ENCODE assay signal across 11 cellular contexts in genomic region chr21:33069645-33069993, GRCh38. TPM values are rescaled to one million over a fixed set of nuclear protein-coding genes. Genes with fewer than 3 reads are reported as not detected.
DNase-seq lines count a peak whose midpoint lies in the region; ATAC-seq, FAIRE-seq and TF ChIP-seq lines count a peak whose summit lies in the region.
"Had no signal": no experiment of that assay in that cellular context is flagged by ENCODE, and none has a peak within 500 bp of the region (broad histone marks: within the 10 kb centered on the region; RNA-seq: fewer than 3 reads in every experiment).

No MANE protein-coding gene starts in this region.

- no peak overlapping the region; the same call in 1 of the 2 replicates for H2AFZ ChIP-seq in GM23338
- H2AFZ ChIP-seq in H1 (ENCODE audit: low read length) = no peak overlapping the region
- H2AFZ ChIP-seq in trophoblast cell (ENCODE audit: insufficient read depth, low read length, poor library complexity) = no peak overlapping the region

- H3K79me2 ChIP-seq in GM23338 (replicated peaks; ENCODE audit: insufficient read depth) (no peaks in the 10 kb centered on the region), H1 (ENCODE audit: control insufficient read depth in 1 of 2, insufficient read depth in 2 of 2, low read length in 2 of 2) (no peaks in the 10 kb centered on the region), trophoblast cell (ENCODE audit: control insufficient read depth, insufficient read depth, low read length, poor library complexity) (no peaks in the 10 kb centered on the region)

- H4K8ac ChIP-seq in H1 (ENCODE audit: extremely low read depth, insufficient read depth, low read length) = no peak overlapping the region
- H4K8ac ChIP-seq in trophoblast cell (ENCODE audit: low read depth, low read length) = no peak overlapping the region

- H3K27me3 ChIP-seq in GM23338 (ENCODE audit: insufficient read depth) (peaks cover 99% of the 10 kb centered on the region), RWPE2 (ENCODE audit: insufficient read depth, poor library complexity, severe bottlenecking) (peaks cover 92% of the 10 kb centered on the region), H1 (replicated peaks in 1 of 4; ENCODE audit: control insufficient read depth in 3 of 4, extremely low read depth in 1 of 4, insufficient read depth in 3 of 4, low read length in 3 of 4) (peaks cover 55 to 94% (median 91%) of the 10 kb centered on the region in 4 experiments), trophoblast cell (ENCODE audit: insufficient read depth, low read length) (peaks cover 59% of the 10 kb centered on the region)

- WGBS in H1 (ENCODE audit: extremely low coverage in 1 of 2, insufficient coverage in 1 of 2, insufficient read length in 1 of 2, insufficient replicate concordance in 2 of 2, low coverage in 1 of 2, low lambda C conversion rate in 2 of 2, missing lambda C conversion rate in 1 of 2), 2 experiments = 4% methylated on average over 11 of the region's 11 CpGs; no CpG with 5 or more reads in 1 of the 2 experiments
- no CpG with 5 or more reads among the region's 11 CpGs for WGBS in trophoblast cell (ENCODE audit: extremely low coverage, insufficient coverage, insufficient read length)

- peaks cover 33% of the 10 kb centered on the region for H3K4me1 ChIP-seq in GM23338 (ENCODE audit: insufficient read depth)
- no peaks in the 10 kb centered on the region for H3K4me1 ChIP-seq in RWPE2 (ENCODE audit: insufficient read depth, poor library complexity, severe bottlenecking)
- peaks cover 7 to 27% (median 13%) of the 10 kb centered on the region in 4 experiments for H3K4me1 ChIP-seq in H1 (replicated peaks in 1 of 4; ENCODE audit: control insufficient read depth in 3 of 4, insufficient read depth in 4 of 4, low read length in 3 of 4)
- H3K4me1 ChIP-seq in trophoblast cell (ENCODE audit: control insufficient read depth in 1 of 2, insufficient read depth in 2 of 2, low read length in 2 of 2) = peaks cover 11 to 16% of the 10 kb centered on the region in 2 experiments

- H4K91ac ChIP-seq in H1 (replicated peaks; ENCODE audit: insufficient read length, low read length) = no peak overlapping the region
- H4K91ac ChIP-seq in trophoblast cell (ENCODE audit: low read depth, low read length) = no peak overlapping the region

- H4K20me1 ChIP-seq in GM23338 (replicated peaks; ENCODE audit: insufficient read depth) = no peaks in the 10 kb centered on the region; the same call in 1 of the 2 replicates
- H4K20me1 ChIP-seq in H1 (replicated peaks in 1 of 2; ENCODE audit: control insufficient read depth in 1 of 2, insufficient read depth in 2 of 2, low read length in 2 of 2) = peaks cover 0 to 6% of the 10 kb centered on the region in 2 experiments

- H3K56ac ChIP-seq in H1 (replicated peaks; ENCODE audit: insufficient read length, low read depth, low read length) = no peak overlapping the region

- no peak overlapping the region for H3K4ac ChIP-seq in H1 (replicated peaks; ENCODE audit: insufficient read length, low read depth, low read length)
- H3K4ac ChIP-seq in trophoblast cell (ENCODE audit: low read depth, low read length) = no peak overlapping the region

- no peak overlapping the region for H4K12ac ChIP-seq in trophoblast cell (ENCODE audit: low read depth, low read length)

- H2BK12ac ChIP-seq in H1 (ENCODE audit: low read depth, low read length) (no peak overlapping the region), trophoblast cell (ENCODE audit: low read length) (no peak overlapping the region)

- no peak overlapping the region for H3K27ac Mint-ChIP-seq in GM23338

- no peak overlapping the region for H3K18ac ChIP-seq in H1 (ENCODE audit: extremely low read depth, low read length)
- H3K18ac ChIP-seq in trophoblast cell (ENCODE audit: low read length) = no peak overlapping the region

- no peaks in the 10 kb centered on the region for H3K9me3 ChIP-seq in RWPE2 (ENCODE audit: severe bottlenecking)
- H3K9me3 ChIP-seq in H1 (ENCODE audit: insufficient read depth in 2 of 2, low read depth in 1 of 2, low read length in 1 of 2) = 0 out of 4 replicates have a peak, but pooled peaks cover 0 to 3% of the 10 kb centered on the region in 2 experiments
- H3K9me3 ChIP-seq in trophoblast cell (ENCODE audit: insufficient read depth, low read depth, low read length) = no peaks in the 10 kb centered on the region

- no peak overlapping the region for H2BK120ac ChIP-seq in H1 (replicated peaks; ENCODE audit: low read depth, low read length)
- no peak overlapping the region for H2BK120ac ChIP-seq in trophoblast cell (ENCODE audit: insufficient read depth, low read length, poor library complexity)

- H3K36me3 Mint-ChIP-seq in GM23338 (ENCODE audit: low read depth) = peaks cover 7% of the 10 kb centered on the region

- no peaks in the 10 kb centered on the region for H3K9me2 ChIP-seq in GM23338 (ENCODE audit: insufficient read depth)

- H3K4me1 Mint-ChIP-seq in GM23338 = peaks cover 41% of the 10 kb centered on the region

- CTCF ChIA-PET in H1 (lab: Charles Lee; ENCODE audit: partially characterized antibody) = no interaction called here

- H3K36me3 ChIP-seq in GM23338 (ENCODE audit: insufficient read depth) = no peaks in the 10 kb centered on the region
- H3K36me3 ChIP-seq in RWPE2 (ENCODE audit: low read depth) = no peaks in the 10 kb centered on the region
- H3K36me3 ChIP-seq in H1 (ENCODE audit: control insufficient read depth in 2 of 4, insufficient read depth in 4 of 4, low read length in 3 of 4) = no peaks in the 10 kb centered on the region; a peak in 1 of 8 replicates
- no peaks in the 10 kb centered on the region for H3K36me3 ChIP-seq in trophoblast cell (ENCODE audit: control insufficient read depth in 1 of 2, insufficient read depth in 2 of 2, low read length in 2 of 2)

- FAIRE-seq in H1 (lab: Jason Lieb, UNC) = no peak

- TF ChIP-seq POLR2A in H1 (IDR thresholded peaks at IDR 0.05; ENCODE audit: control extremely low read depth in 1 of 2, low read depth in 2 of 2, low read length in 2 of 2) = no peak

- H3K9ac ChIP-seq in H1 (replicated peaks in 1 of 4; ENCODE audit: extremely low read depth in 1 of 4, low read depth in 3 of 4, low read length in 3 of 4) (no peak overlapping the region), trophoblast cell (ENCODE audit: low read length) (no peak overlapping the region)

- H3K27me3 Mint-ChIP-seq in GM23338 (ENCODE audit: insufficient read depth, low read depth, poor library complexity) = peaks cover 61% of the 10 kb centered on the region

- no peak overlapping the region for H2AK5ac ChIP-seq in H1 (ENCODE audit: low read depth, low read length)
- no peak overlapping the region for H2AK5ac ChIP-seq in trophoblast cell (ENCODE audit: low read length)

- no peak for ATAC-seq in GM23338
- ATAC-seq in RWPE2 (ENCODE audit: low read depth) = no peak
- ATAC-seq in GM21619 (IDR thresholded peaks at IDR 0.05; ENCODE audit: unreplicated experiment) = no peak
- ATAC-seq in HG03039 (IDR thresholded peaks at IDR 0.05; ENCODE audit: unreplicated experiment) = no peak

- no peak for TF ChIP-seq RAD21 in H1 (IDR thresholded peaks at IDR 0.05 in 1 of 2, conservative IDR thresholded peaks at IDR 0.05 in 1 of 2; ENCODE audit: low read depth in 2 of 2, low read length in 2 of 2)

- H3K9me3 Mint-ChIP-seq in GM23338 = peaks cover 14% of the 10 kb centered on the region

- no peak overlapping the region for H2BK20ac ChIP-seq in H1 (ENCODE audit: low read length)

- H3K4me2 ChIP-seq in GM23338 (peak overlapping the region; percentile 78; the same call in 1 of the 2 replicates), H1 (ENCODE audit: insufficient read depth in 1 of 2, low read depth in 2 of 2, low read length in 2 of 2) (peak overlapping the region; percentile 80 to 88), trophoblast cell (ENCODE audit: low read length) (peak overlapping the region; percentile 86)

- no peak for DNase-seq in GM23338 (ENCODE audit: low spot score)
- no peak for DNase-seq in RWPE2 (ENCODE audit: low spot score)
- DNase-seq in H1 (ENCODE audit: low read depth in 1 of 2, low spot score in 2 of 2) = no peak
- DNase-seq in trophoblast cell = no peak
- DNase-seq in retina = no peak
- DNase-seq in SHP77 (lab: John Stamatoyannopoulos, UW) = no peak

- H3K79me1 ChIP-seq in H1 (ENCODE audit: low read depth, low read length) = no peaks in the 10 kb centered on the region
- no peaks in the 10 kb centered on the region for H3K79me1 ChIP-seq in trophoblast cell (ENCODE audit: low read length)

- H3K4me3 ChIP-seq in GM23338 (peak overlapping the region; percentile 63; the same call in 1 of the 2 replicates), RWPE2 (ENCODE audit: severe bottlenecking) (peak overlapping the region; percentile 24), H1 (ENCODE audit: extremely low read depth in 1 of 4, insufficient read depth in 2 of 4, low read depth in 3 of 4, low read length in 4 of 4) (peak overlapping the region in 1 of 4 experiments; percentile 60; a peak in 2 of 8 replicates), trophoblast cell (ENCODE audit: low read depth, low read length) (no peak overlapping the region)

- H3K23me2 ChIP-seq in H1 (ENCODE audit: low read depth, low read length) = peaks cover 13% of the 10 kb centered on the region; the same call in 1 of the 2 replicates

- H4K5ac ChIP-seq in H1 (ENCODE audit: insufficient read length, low read depth, low read length) = no peak overlapping the region

- 0 out of 2 replicates have a peak, but pooled peaks cover 5% of the 10 kb centered on the region for H3F3A ChIP-seq in GM23338 (replicated peaks; ENCODE audit: low read depth)

- no peak overlapping the region for H2BK15ac ChIP-seq in H1 (ENCODE audit: low read length)

- H3K23ac ChIP-seq in H1 (ENCODE audit: insufficient read length) (no peak overlapping the region), trophoblast cell (ENCODE audit: low read length) (no peak overlapping the region)

- H3K14ac ChIP-seq in H1 (ENCODE audit: insufficient read length) (no peak overlapping the region), trophoblast cell (ENCODE audit: low read length) (no peak overlapping the region)

- no peak for TF ChIP-seq CTCF in GM23338 (conservative IDR thresholded peaks at IDR 0.05; ENCODE audit: low read depth in 2 of 2)
- no peak for TF ChIP-seq CTCF in RWPE2 (IDR thresholded peaks at IDR 0.05; ENCODE audit: poor library complexity, severe bottlenecking)
- no peak for TF ChIP-seq CTCF in H1 (IDR thresholded peaks at IDR 0.05; ENCODE audit: control extremely low read depth in 1 of 3, insufficient read depth in 1 of 3, low read depth in 1 of 3, low read length in 3 of 3)

- peak overlapping the region; percentile 63 for H3K4me3 Mint-ChIP-seq in GM23338

- H2BK5ac ChIP-seq in H1 (ENCODE audit: low read depth, low read length) (no peak overlapping the region), trophoblast cell (ENCODE audit: low read depth, low read length, poor library complexity) (no peak overlapping the region)

- TF ChIP-seq EP300 in H1 (IDR thresholded peaks at IDR 0.05; ENCODE audit: borderline replicate concordance in 1 of 2, low read depth in 2 of 2, low read length in 2 of 2) = no peak

- no peak overlapping the region for H3K27ac ChIP-seq in GM23338 (ENCODE audit: low read depth)
- no peak overlapping the region for H3K27ac ChIP-seq in RWPE2 (ENCODE audit: poor library complexity, severe bottlenecking)
- no peak overlapping the region for H3K27ac ChIP-seq in H1 (ENCODE audit: low read depth, low read length)
- no peak overlapping the region for H3K27ac ChIP-seq in trophoblast cell (ENCODE audit: low read depth, low read length)

- POLR2A ChIA-PET in H1 (lab: Charles Lee; ENCODE audit: partially characterized antibody) = interaction anchor here (1.2 kb wide), 1 partner anchor 12 kb away, joined by 3 read pairs; no protein-coding TSS in a partner anchor

RNA-seq across cellular contexts. Expression of gene OLIG1, which starts 0.3 kb away (rescaled TPM):
- 0.14 and 0.19 TPM in 2 replicates for total RNA-seq in GM23338 (2014; rRNA removed; shearing (Covaris generic))
- polyA plus RNA-seq in GM23338 (2016; fragmentation: Nextera tagmentation; extraction: Ambion mirVana) (0.81 and 2.0 TPM in 2 replicates), H1 (2011; rRNA removed) (1.2 and 1.4 TPM in 2 replicates)
- total RNA-seq in H1 (2021; fragmentation: NEBNext Ultra II Directional; extraction: Animal tissue kit (Norgen Biotek cat#: 25700)) = 0.65 and 0.73 TPM in 2 replicates
- polyA plus RNA-seq in H1 (2011; cell fraction: cytosol; rRNA removed) = 0.81 TPM
- 2.1 TPM for polyA plus RNA-seq in H1 (2011; cell fraction: nucleus; rRNA removed)
- polyA plus RNA-seq in H1 (2012, experiment 1 of 2) = 0.50 to 0.98 TPM (median 0.89 TPM) in 4 replicates
- 0.20 TPM for polyA plus RNA-seq in H1 (2012, experiment 2 of 2)
- 0.26 TPM for polyA plus RNA-seq in H1 (2013, experiment 1 of 2)
- polyA plus RNA-seq in H1 (2013, experiment 2 of 2) = 0.46 TPM
- polyA minus RNA-seq in H1 (2011; rRNA and poly(A)+ RNA removed) = not detected in 2 replicates
- polyA minus RNA-seq in H1 (2011; cell fraction: cytosol; rRNA and poly(A)+ RNA removed) = 0.51 TPM
- 0.80 TPM for polyA minus RNA-seq in H1 (2011; cell fraction: nucleus; rRNA and poly(A)+ RNA removed)
- polyA plus RNA-seq in trophoblast cell (2013) = 1.2 and 1.8 TPM in 2 replicates
- total RNA-seq: activated CD8-positive, alpha-beta memory T cell treated with anti-CD3 and anti-CD28 coated beads for 36 hours; esophagus mucosa; myocyte had no signal

RNA-seq across cellular contexts. Expression of gene OLIG2, which starts 43.9 kb away (rescaled TPM):
- 0.04 and 1.4 TPM in 2 replicates for total RNA-seq in GM23338 (2014; rRNA removed; shearing (Covaris generic))
- polyA plus RNA-seq in GM23338 (2016; fragmentation: Nextera tagmentation; extraction: Ambion mirVana) (0.09 and 0.15 TPM in 2 replicates), H1 (2011; rRNA removed) (0.79 and 0.93 TPM in 2 replicates)
- total RNA-seq in H1 (2021; fragmentation: NEBNext Ultra II Directional; extraction: Animal tissue kit (Norgen Biotek cat#: 25700)) = 0.11 TPM in 1 of 2 replicates, not detected in the other
- polyA plus RNA-seq in H1 (2011; cell fraction: cytosol; rRNA removed) = 0.81 TPM
- polyA plus RNA-seq in H1 (2011; cell fraction: nucleus; rRNA removed) = 0.68 TPM
- 0.57 to 1.3 TPM (median 0.75 TPM) in 4 replicates for polyA plus RNA-seq in H1 (2012, experiment 1 of 2)
- polyA plus RNA-seq in H1 (2012, experiment 2 of 2) = 0.79 TPM
- polyA plus RNA-seq in H1 (2013, experiment 1 of 2) = 1.0 TPM
- 0.99 TPM for polyA plus RNA-seq in H1 (2013, experiment 2 of 2)
- polyA minus RNA-seq in H1 (2011; rRNA and poly(A)+ RNA removed) = 0.20 and 0.35 TPM in 2 replicates
- polyA minus RNA-seq in H1 (2011; cell fraction: cytosol; rRNA and poly(A)+ RNA removed) = 1.8 TPM
- 1.2 TPM for polyA minus RNA-seq in H1 (2011; cell fraction: nucleus; rRNA and poly(A)+ RNA removed)
- polyA plus RNA-seq in trophoblast cell (2013) = 0.03 and 0.05 TPM in 2 replicates
- total RNA-seq: activated CD8-positive, alpha-beta memory T cell treated with anti-CD3 and anti-CD28 coated beads for 36 hours; esophagus mucosa; myocyte had no signal
